30 cellular contexts compared by ENCODE assay signal in the genomic region with DNA sequence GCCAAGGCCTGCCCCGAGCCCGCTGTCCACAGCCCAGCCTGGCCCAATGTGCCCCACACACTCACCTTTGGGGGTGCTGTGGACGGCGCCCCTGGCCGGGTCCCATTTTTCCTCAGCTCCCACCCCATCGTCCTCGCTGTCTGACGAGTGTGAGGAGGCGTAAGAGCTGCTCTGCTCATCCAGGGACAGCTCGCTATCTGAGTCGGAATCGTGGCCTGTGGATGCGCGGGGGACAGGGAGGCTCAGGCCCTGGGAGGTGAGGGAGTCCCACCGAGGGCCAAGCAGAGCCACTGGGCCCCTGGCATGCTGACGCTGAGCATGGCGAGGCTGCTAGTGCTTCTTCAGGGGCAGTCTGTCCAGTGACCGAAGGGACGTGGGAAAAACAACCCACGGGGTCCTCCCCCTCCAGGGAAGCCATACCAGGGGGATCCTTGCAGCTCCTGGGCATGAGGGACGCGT.
"Had no signal": no experiment of that assay in that cellular context is flagged by ENCODE, and none has a peak within 500 bp of the region (broad histone marks: within the 10 kb centered on the region; RNA-seq: fewer than 3 reads in every experiment).

No MANE protein-coding gene starts in this region.

- H3K27me3 ChIP-seq: body of pancreas, foreskin keratinocyte had no signal

- FAIRE-seq: colon had no signal

- H3K4me1 ChIP-seq: adrenal gland, foreskin keratinocyte, gastrocnemius medialis had no signal

- DNase-seq: activated B cell treated with CpG ODN at 0.5 μM for 24 hours; activated CD4-positive, alpha-beta T cell treated with anti-CD3 and anti-CD28 coated beads for 48 hours; activated CD4-positive, alpha-beta T cell treated with anti-CD3 and anti-CD28 coated beads, Interleukin-2, amount 50 U/mL, for 1 hour; activated CD4-positive, alpha-beta T cell treated with anti-CD3 and anti-CD28 coated beads, Interleukin-2, amount 50 U/mL, for 48 hours; activated CD8-positive, alpha-beta memory T cell treated with anti-CD3 and anti-CD28 coated beads for 24 hours; activated CD8-positive, alpha-beta T cell treated with anti-CD3 and anti-CD28 coated beads for 36 hours; activated effector memory CD4-positive, alpha-beta T cell treated with Interleukin-2 at 50 U/mL for 16 hours; activated gamma-delta T cell treated with Interleukin-2 at 50 U/mL for 16 hours; activated naive CD4-positive, alpha-beta T cell treated with anti-CD3 and anti-CD28 coated beads for 36 hours; activated naive CD8-positive, alpha-beta T cell treated with anti-CD3 and anti-CD28 coated beads for 36 hours; activated naive CD8-positive, alpha-beta T cell treated with anti-CD3 and anti-CD28 coated beads, Interleukin-2, amount 50 U/mL, for 24 hours; activated T-cell treated with anti-CD3 and anti-CD28 coated beads, Interleukin-2, amount 50 U/mL, for 4 hours; adrenal gland; amygdala; aorta; body of pancreas; caudate nucleus; cortex of kidney; dermis blood vessel endothelial cell; effector CD4-positive, alpha-beta T cell; effector memory CD8-positive, alpha-beta T cell; erythroblast; foreskin keratinocyte; gastrocnemius medialis; T-helper 1 cell; T-helper 17 cell; T1000; WERI-Rb-1 had no signal

- H3K27ac ChIP-seq: adrenal gland, body of pancreas, esophagus muscularis mucosa, foreskin keratinocyte, gastrocnemius medialis, WERI-Rb-1 had no signal

- H3K4me3 ChIP-seq: adrenal gland, body of pancreas, esophagus muscularis mucosa, gastrocnemius medialis had no signal

- H3K36me3 ChIP-seq: adrenal gland, esophagus muscularis mucosa, gastrocnemius medialis, WERI-Rb-1 had no signal

- H3K9me3 ChIP-seq: adrenal gland, body of pancreas, esophagus muscularis mucosa, gastrocnemius medialis had no signal
